Comparison of ENCODE assay signal across 2 cellular contexts in the genomic region with DNA sequence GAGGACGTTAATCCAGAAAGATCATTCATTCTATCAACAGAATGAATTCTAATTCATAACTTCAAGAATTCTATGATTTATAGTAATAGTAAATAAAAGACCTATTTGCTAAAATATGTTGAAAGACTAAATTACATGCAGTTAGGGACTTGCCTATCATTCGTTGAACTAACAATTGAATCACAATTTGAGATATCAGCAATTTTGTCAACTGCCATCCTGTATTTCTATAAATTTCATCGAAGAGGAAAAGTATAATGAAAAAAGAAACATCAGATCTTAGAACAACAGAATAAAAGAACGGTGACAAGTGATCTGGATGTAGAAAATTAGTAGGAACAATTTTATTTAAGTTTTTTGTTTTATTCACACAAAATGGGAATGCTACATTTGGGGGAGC.
TF ChIP-seq lines count a peak whose summit lies in the region.

No MANE protein-coding gene starts in this region.

TF ChIP-seq in HepG2, 621 proteins besides CTCF, POLR2A, EP300 and RAD21:
- TF ChIP-seq MAFK (conservative IDR thresholded peaks at IDR 0.05 in 1 of 2, IDR thresholded peaks at IDR 0.05 in 1 of 2; ENCODE audit: low read length in 2 of 2) (peak; percentile 37 to 46; a peak in 3 of 4 replicates), ZMYM4 (CRISPR knock-in tag; IDR thresholded peaks at IDR 0.05) (no peak), MAFF (IDR thresholded peaks at IDR 0.05; ENCODE audit: low read depth, low read length) (peak; percentile 24; the same call in 1 of the 2 replicates), YEATS2 (CRISPR knock-in tag; IDR thresholded peaks at IDR 0.05; ENCODE audit: borderline replicate concordance) (no peak)

TF ChIP-seq in K562, 482 proteins besides CTCF, POLR2A, EP300 and RAD21:
- TF ChIP-seq ZNF316 (IDR thresholded peaks at IDR 0.05) (peak; percentile 70), ZBTB17 (CRISPR knock-in tag; IDR thresholded peaks at IDR 0.05) (no peak), MAFG (tag; conservative IDR thresholded peaks at IDR 0.05) (peak; percentile 51), NFE2L1 (tag; IDR thresholded peaks at IDR 0.05; ENCODE audit: borderline replicate concordance, low read depth) (no peak), C11orf30 (IDR thresholded peaks at IDR 0.05; ENCODE audit: low read depth) (peak; percentile 47), ELF1 (tag; IDR thresholded peaks at IDR 0.05) (no peak), LCOR (CRISPR knock-in tag; IDR thresholded peaks at IDR 0.05) (no peak), MAFF (IDR thresholded peaks at IDR 0.05; ENCODE audit: low read length) (peak; percentile 4; the same call in 1 of the 2 replicates), CREM (IDR thresholded peaks at IDR 0.05; ENCODE audit: low read depth) (no peak), MEF2D (tag; conservative IDR thresholded peaks at IDR 0.05; ENCODE audit: low read depth) (no peak), ZC3H4 (CRISPR knock-in tag; IDR thresholded peaks at IDR 0.05; ENCODE audit: borderline replicate concordance) (no peak), ZNF253 (CRISPR knock-in tag; conservative IDR thresholded peaks at IDR 0.05) (no peak), SMARCB1 (IDR thresholded peaks at IDR 0.05; ENCODE audit: insufficient read length, low read depth) (no peak)
- TF ChIP-seq, protein P1, sequence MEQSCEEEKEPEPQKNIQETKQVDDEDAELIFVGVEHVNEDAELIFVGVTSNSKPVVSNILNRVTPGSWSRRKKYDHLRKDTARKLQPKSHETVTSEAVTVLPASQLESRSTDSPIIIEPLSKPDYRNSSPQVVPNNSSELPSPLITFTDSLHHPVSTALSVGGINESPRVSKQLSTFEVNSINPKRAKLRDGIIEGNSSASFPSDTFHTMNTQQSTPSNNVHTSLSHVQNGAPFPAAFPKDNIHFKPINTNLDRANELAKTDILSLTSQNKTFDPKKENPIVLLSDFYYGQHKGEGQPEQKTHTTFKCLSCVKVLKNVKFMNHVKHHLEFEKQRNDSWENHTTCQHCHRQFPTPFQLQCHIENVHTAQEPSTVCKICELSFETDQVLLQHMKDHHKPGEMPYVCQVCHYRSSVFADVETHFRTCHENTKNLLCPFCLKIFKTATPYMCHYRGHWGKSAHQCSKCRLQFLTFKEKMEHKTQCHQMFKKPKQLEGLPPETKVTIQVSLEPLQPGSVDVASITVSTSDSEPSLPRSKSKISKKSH (CRISPR knock-in tag; IDR thresholded peaks at IDR 0.05): no peak
